Comparison of ENCODE assay signal across 15 cellular contexts in genomic region chr3:38468811-38469210, GRCh38.
"Had no signal": no experiment of that assay in that cellular context is flagged by ENCODE, and none has a peak within 500 bp of the region (broad histone marks: within the 10 kb centered on the region; RNA-seq: fewer than 3 reads in every experiment).

No MANE protein-coding gene starts in this region.

- FAIRE-seq: colon, frontal cortex, keratinocyte had no signal

- H3K4me3 ChIP-seq: cardiac muscle cell, left ventricle myocardium inferior, suprapubic skin had no signal

- H3K27me3 ChIP-seq: cardiac muscle cell, suprapubic skin had no signal

- ATAC-seq: activated CD4-positive, alpha-beta T cell treated with anti-CD3 and anti-CD28 coated beads for 36 hours; natural killer cell had no signal

- H3K36me3 ChIP-seq: cardiac muscle cell, left ventricle myocardium inferior, suprapubic skin had no signal

- H3K27ac ChIP-seq: cardiac muscle cell, left ventricle myocardium inferior, suprapubic skin had no signal

- H3K4me1 ChIP-seq: suprapubic skin had no signal

- DNase-seq: activated CD4-positive, alpha-beta T cell treated with anti-CD3 and anti-CD28 coated beads for 36 hours; activated CD4-positive, alpha-beta T cell treated with anti-CD3 and anti-CD28 coated beads, Interleukin-2, amount 50 U/mL, for 48 hours; activated naive CD8-positive, alpha-beta T cell treated with anti-CD3 and anti-CD28 coated beads for 36 hours; amniotic stem cell; left ventricle myocardium inferior; natural killer cell; posterior cingulate gyrus; retina; SW 1271; T-helper 2 cell had no signal
